In genomic region chr2:12412898-12413305, GRCh38 we compare ENCODE assay signal across 7 cellular contexts.
DNase-seq lines count a peak whose midpoint lies in the region; ATAC-seq and TF ChIP-seq lines count a peak whose summit lies in the region.

No MANE protein-coding gene starts in this region.

- peak overlapping the region; percentile 18 for H3K27ac Mint-ChIP-seq in nephron progenitor cell

- no peaks in the 10 kb centered on the region for H3K27me3 Mint-ChIP-seq in nephron progenitor cell (ENCODE audit: low read depth, poor library complexity)

- peak; percentile 21 to 32 for DNase-seq in activated CD4-positive, alpha-beta T cell treated with anti-CD3 and anti-CD28 coated beads, Interleukin-2, amount 50 U/mL, for 48 hours
- DNase-seq in nephron progenitor cell (no peak), globus pallidus (ENCODE audit: low spot score) (no peak), OCI-M2 (lab: John Stamatoyannopoulos, UW; ENCODE audit: unreplicated experiment) (no peak), hippocampal formation (lab: John Stamatoyannopoulos, UW) (no peak)

- H3K36me3 Mint-ChIP-seq in nephron progenitor cell (ENCODE audit: low read depth), result peaks cover 5% of the 10 kb centered on the region

- H3K9me3 Mint-ChIP-seq in nephron progenitor cell, result peaks cover 28% of the 10 kb centered on the region

- H3K4me3 Mint-ChIP-seq in nephron progenitor cell, result no peak overlapping the region

- H3K4me1 Mint-ChIP-seq in nephron progenitor cell, result peaks cover 15% of the 10 kb centered on the region

- ATAC-seq in GM19328 (IDR thresholded peaks at IDR 0.05; ENCODE audit: unreplicated experiment) (peak; percentile 88), HG03103 (IDR thresholded peaks at IDR 0.05; ENCODE audit: low read depth, unreplicated experiment) (peak; percentile 93)

- TF ChIP-seq CTCF in nephron progenitor cell (IDR thresholded peaks at IDR 0.05), result no peak

Comparison
In these comparisons a context has a peak if more than half of its experiments do, and no peak if none do; other contexts are left out.
1. DNase-seq: peak in activated CD4-positive, alpha-beta T cell treated with anti-CD3 and anti-CD28 coated beads, Interleukin-2, amount 50 U/mL, for 48 hours (2 of 2); none in nephron progenitor cell (single experiment), globus pallidus (single experiment), OCI-M2 (single experiment) and hippocampal formation (0 of 2).